ENCODE assay signal across 19 cellular contexts in the genomic region with DNA sequence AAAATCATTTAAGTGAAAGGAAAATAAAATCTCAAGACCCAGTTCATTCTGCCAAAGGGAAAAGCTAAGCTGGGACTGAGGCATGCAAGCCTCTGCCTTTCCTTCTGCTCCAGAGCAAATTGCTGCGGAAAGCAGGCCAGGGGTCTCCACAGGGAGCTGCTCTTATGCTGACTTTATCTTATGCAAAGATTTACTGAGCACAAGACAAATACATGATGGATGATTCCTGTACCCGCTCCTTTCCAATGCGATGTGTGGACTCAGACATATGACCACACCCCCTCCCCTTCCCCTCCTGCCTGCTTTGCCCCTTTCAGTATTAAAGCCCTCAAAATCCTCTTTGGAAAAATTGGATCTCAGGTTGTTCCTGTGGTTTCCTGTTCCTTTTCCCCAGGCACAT.
"Had no signal": no experiment of that assay in that cellular context is flagged by ENCODE, and none has a peak within 500 bp of the region (broad histone marks: within the 10 kb centered on the region; RNA-seq: fewer than 3 reads in every experiment).

No MANE protein-coding gene starts in this region.

- H3K9me3 Mint-ChIP-seq: activated T-helper 17 cell treated with anti-CD3 and anti-CD28 coated beads, Interleukin-2, amount 50 U/mL, for 72 hours; central memory CD8-positive, alpha-beta T cell; memory B cell; nephron progenitor cell; WTC11 had no signal

- ATAC-seq: activated T-helper 17 cell treated with anti-CD3 and anti-CD28 coated beads, Interleukin-2, amount 50 U/mL, for 72 hours; gastrocnemius medialis; left cardiac atrium; mucosa of descending colon; WTC11 had no signal

- DNase-seq: activated T-cell treated with anti-CD3 and anti-CD28 coated beads, Interleukin-2, amount 50 U/mL, for 1 hour; adrenal gland; effector memory CD4-positive, alpha-beta T cell; gastrocnemius medialis; hippocampal formation; left cardiac atrium; mucosa of descending colon; nephron progenitor cell; nucleus accumbens; stimulated activated CD4-positive, alpha-beta T cell treated with anti-CD3 and anti-CD28 coated beads, Interleukin-4, amount 100 ng/mL, for 1 hour; stimulated activated naive CD4-positive, alpha-beta T cell treated with Interleukin-2 at 50 U/mL for 16 hours; upper lobe of left lung had no signal

- H3K4me3 Mint-ChIP-seq: activated naive CD8-positive, alpha-beta T cell; activated T-helper 17 cell treated with anti-CD3 and anti-CD28 coated beads, Interleukin-2, amount 50 U/mL, for 72 hours; central memory CD8-positive, alpha-beta T cell; memory B cell; nephron progenitor cell; WTC11 had no signal

- H3K4me3 ChIP-seq: adrenal gland, breast epithelium, gastrocnemius medialis, mucosa of descending colon, thoracic aorta, upper lobe of left lung had no signal

- H3K36me3 Mint-ChIP-seq: activated naive CD8-positive, alpha-beta T cell; memory B cell; WTC11 had no signal

- H3K27ac ChIP-seq: adrenal gland, gastrocnemius medialis, thoracic aorta, upper lobe of left lung had no signal

- H3K27ac Mint-ChIP-seq: activated naive CD8-positive, alpha-beta T cell; activated T-helper 17 cell treated with anti-CD3 and anti-CD28 coated beads, Interleukin-2, amount 50 U/mL, for 72 hours; memory B cell; nephron progenitor cell; WTC11 had no signal

- H3K9me3 ChIP-seq: adrenal gland, breast epithelium, gastrocnemius medialis, mucosa of descending colon, thoracic aorta, upper lobe of left lung had no signal

- H3K36me3 ChIP-seq: adrenal gland, breast epithelium, gastrocnemius medialis, thoracic aorta, upper lobe of left lung had no signal

- H3K4me1 ChIP-seq: adrenal gland, gastrocnemius medialis had no signal

- H3K27me3 ChIP-seq: gastrocnemius medialis, upper lobe of left lung had no signal

- H3K4me1 Mint-ChIP-seq: central memory CD8-positive, alpha-beta T cell; memory B cell had no signal

- H3K27me3 Mint-ChIP-seq: activated naive CD8-positive, alpha-beta T cell had no signal
